In the genomic region with DNA sequence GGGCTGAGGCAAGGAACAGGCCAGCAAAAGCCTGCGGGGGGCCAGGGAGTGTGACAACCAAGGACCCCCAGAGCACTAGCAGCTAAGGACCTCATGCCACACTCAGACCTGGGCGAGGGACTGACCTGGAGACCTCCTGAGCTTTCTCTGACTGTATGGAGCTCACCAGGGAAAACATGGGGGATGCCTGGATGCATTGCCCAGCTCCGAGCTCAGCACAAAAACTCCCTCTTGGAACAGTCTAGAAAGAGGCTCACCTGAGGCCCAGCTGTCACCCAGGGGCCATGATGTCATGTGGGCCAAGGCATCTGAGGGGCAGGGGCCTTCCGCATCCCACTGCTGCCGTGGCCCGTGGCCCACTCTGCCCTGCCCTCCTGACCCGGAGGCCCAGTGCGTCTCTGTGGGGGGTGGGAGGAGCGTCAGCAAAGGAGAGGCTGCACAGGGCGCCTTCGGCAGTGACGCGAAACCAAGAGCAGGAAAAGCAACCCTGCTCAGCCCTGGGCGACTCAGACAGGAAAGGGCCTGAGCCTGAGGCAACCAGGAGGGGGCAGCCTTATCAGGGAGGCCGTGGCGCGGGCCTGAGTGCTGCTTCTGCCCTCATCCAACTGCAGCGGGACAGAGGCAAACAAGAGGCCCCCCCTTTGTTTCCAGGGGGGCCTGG, we compare ENCODE assay signal across 12 cellular contexts. TPM values are rescaled to one million over a fixed set of nuclear protein-coding genes. Genes with fewer than 3 reads are reported as not detected.
DNase-seq lines count a peak whose midpoint lies in the region; ATAC-seq and TF ChIP-seq lines count a peak whose summit lies in the region.
"Had no signal": no experiment of that assay in that cellular context is flagged by ENCODE, and none has a peak within 500 bp of the region (broad histone marks: within the 10 kb centered on the region; RNA-seq: fewer than 3 reads in every experiment).

No MANE protein-coding gene starts in this region.

- peaks cover 5% of the 10 kb centered on the region for H4K20me1 ChIP-seq in smooth muscle cell (ENCODE audit: low read depth)
- H4K20me1 ChIP-seq in hepatocyte (ENCODE audit: insufficient read depth, poor library complexity, severe bottlenecking): no peaks in the 10 kb centered on the region

- DNase-seq in T-helper 2 cell (peak in 3 of 5 experiments; percentile 30 to 88 (median 37)), mesenchymal stem cell (no peak), SHP77 treated with DMSO at 0.1 percent for 48 hours (lab: John Stamatoyannopoulos, UW) (no peak), smooth muscle cell (lab: John Stamatoyannopoulos, UW; ENCODE audit: unreplicated experiment) (no peak), hepatocyte (ENCODE audit: low spot score) (no peak)
- DNase-seq in activated T-helper 1 cell treated with anti-CD3 and anti-CD28 coated beads, Interleukin-12 subunit alpha, Interleukin-12 subunit beta, Interleukin-2, Interleukin-4 antibody, amounts not matched to agents 30 ng/mL and 10 ng/mL and 1 ng/mL, durations not matched to agents 14 hours and 24 hours and 36 hours (ENCODE audit: low spot score): peak; percentile 63
- peak; percentile 75 for DNase-seq in stimulated activated naive CD8-positive, alpha-beta T cell treated with anti-CD3 and anti-CD28 coated beads, Interleukin-15, Interleukin-2, amounts not matched to agents 100 U/mL and 50 U/mL, for 24 hours
- DNase-seq: mammary epithelial cell, NCI-H187 treated with DMSO at 0.1 percent for 48 hours had no signal

- 85% methylated on average over 18 of the region's 18 CpGs for WGBS in mesenchymal stem cell
- 83% methylated on average over 18 of the region's 18 CpGs for WGBS in smooth muscle cell (ENCODE audit: low lambda C conversion rate)
- 87% methylated on average over 18 of the region's 18 CpGs for WGBS in hepatocyte (ENCODE audit: low lambda C conversion rate, missing lambda C conversion rate)

- no peaks in the 10 kb centered on the region for H3F3A ChIP-seq in smooth muscle cell (ENCODE audit: low read depth)

- no peaks in the 10 kb centered on the region for H3K9me3 ChIP-seq in mesenchymal stem cell (ENCODE audit: control insufficient read depth, low read length)
- no peaks in the 10 kb centered on the region for H3K9me3 ChIP-seq in smooth muscle cell (replicated peaks; ENCODE audit: low read depth)
- H3K9me3 ChIP-seq in hepatocyte (ENCODE audit: low read depth): no peaks in the 10 kb centered on the region
- H3K9me3 ChIP-seq: ascending aorta had no signal

- H3K36me3 Mint-ChIP-seq in activated T-helper 1 cell treated with anti-CD3 and anti-CD28 coated beads, Interleukin-12 subunit alpha, Interleukin-12 subunit beta, Interleukin-2, Interleukin-4 antibody, amounts not matched to agents 30 ng/mL and 10 ng/mL and 1 ng/mL, durations not matched to agents 14 hours and 24 hours and 36 hours (ENCODE audit: low read depth): no peaks in the 10 kb centered on the region

- H3K4me1 Mint-ChIP-seq in activated T-helper 1 cell treated with anti-CD3 and anti-CD28 coated beads, Interleukin-12 subunit alpha, Interleukin-12 subunit beta, Interleukin-2, Interleukin-4 antibody, amounts not matched to agents 30 ng/mL and 10 ng/mL and 1 ng/mL, durations not matched to agents 14 hours and 24 hours and 36 hours (ENCODE audit: low read depth): peaks cover 26% of the 10 kb centered on the region

- H3K27me3 ChIP-seq in mesenchymal stem cell (ENCODE audit: control insufficient read depth in 1 of 2, insufficient read depth in 1 of 2, low read length in 2 of 2) (no peaks in the 10 kb centered on the region), smooth muscle cell (ENCODE audit: low read depth) (no peaks in the 10 kb centered on the region), hepatocyte (no peaks in the 10 kb centered on the region)
- H3K27me3 ChIP-seq: ascending aorta had no signal

- H2BK5ac ChIP-seq in mesenchymal stem cell (ENCODE audit: low read depth, low read length, poor library complexity, severe bottlenecking): no peak overlapping the region

- H2BK15ac ChIP-seq in mesenchymal stem cell (ENCODE audit: low read depth, poor library complexity, severe bottlenecking): peak overlapping the region; percentile 8

- no peak overlapping the region for H4K91ac ChIP-seq in mesenchymal stem cell (ENCODE audit: low read length)

- no peaks in the 10 kb centered on the region for H3K9me3 Mint-ChIP-seq in activated T-helper 1 cell treated with anti-CD3 and anti-CD28 coated beads, Interleukin-12 subunit alpha, Interleukin-12 subunit beta, Interleukin-2, Interleukin-4 antibody, amounts not matched to agents 30 ng/mL and 10 ng/mL and 1 ng/mL, durations not matched to agents 14 hours and 24 hours and 36 hours

- H2BK12ac ChIP-seq in mesenchymal stem cell (ENCODE audit: low read length in 2 of 2): no peak overlapping the region

- intact Hi-C loops in activated T-helper 1 cell treated with anti-CD3 and anti-CD28 coated beads, Interleukin-12 subunit alpha, Interleukin-12 subunit beta, Interleukin-2, Interleukin-4 antibody, amounts not matched to agents 30 ng/mL and 10 ng/mL and 1 ng/mL, durations not matched to agents 14 hours and 24 hours and 36 hours (cut with micrococcal nuclease): loop anchor here (5.0 kb wide), 1 partner anchor 121 kb away; no protein-coding TSS in a partner anchor

- H3K4ac ChIP-seq in mesenchymal stem cell (ENCODE audit: low read depth in 1 of 2, low read length in 2 of 2): no peak overlapping the region

- H3K9ac ChIP-seq in mesenchymal stem cell (ENCODE audit: low read length) (no peak overlapping the region), smooth muscle cell (ENCODE audit: low read depth) (no peak overlapping the region)

- ATAC-seq in stimulated activated naive CD8-positive, alpha-beta T cell treated with anti-CD3 and anti-CD28 coated beads, Interleukin-15, Interleukin-2, amounts not matched to agents 100 U/mL and 50 U/mL, for 24 hours: peak; percentile 86

- H3K79me2 ChIP-seq in smooth muscle cell (ENCODE audit: low read depth) (no peaks in the 10 kb centered on the region), hepatocyte (no peaks in the 10 kb centered on the region)

- H2BK120ac ChIP-seq in mesenchymal stem cell (ENCODE audit: low read depth, low read length): no peak overlapping the region

- H3K23ac ChIP-seq in mesenchymal stem cell (ENCODE audit: low read length in 2 of 2): no peak overlapping the region

- H3K36me3 ChIP-seq in mesenchymal stem cell (ENCODE audit: control insufficient read depth in 1 of 2, insufficient read depth in 2 of 2, low read depth in 1 of 2, low read length in 2 of 2) (peaks cover 0 to 23% of the 10 kb centered on the region in 2 experiments), smooth muscle cell (ENCODE audit: low read depth) (no peaks in the 10 kb centered on the region), hepatocyte (replicated peaks; ENCODE audit: insufficient read depth, low read depth) (no peaks in the 10 kb centered on the region)
- H3K36me3 ChIP-seq: ascending aorta had no signal

- H3K27me3 Mint-ChIP-seq in activated T-helper 1 cell treated with anti-CD3 and anti-CD28 coated beads, Interleukin-12 subunit alpha, Interleukin-12 subunit beta, Interleukin-2, Interleukin-4 antibody, amounts not matched to agents 30 ng/mL and 10 ng/mL and 1 ng/mL, durations not matched to agents 14 hours and 24 hours and 36 hours (ENCODE audit: insufficient read depth): no peaks in the 10 kb centered on the region

- peaks cover 12% of the 10 kb centered on the region for H3K4me1 ChIP-seq in mesenchymal stem cell (ENCODE audit: control insufficient read depth, insufficient read depth, low read depth, low read length)
- peaks cover under 1% of the 10 kb centered on the region for H3K4me1 ChIP-seq in smooth muscle cell (ENCODE audit: low read depth)
- H3K4me1 ChIP-seq in hepatocyte (ENCODE audit: insufficient read depth): no peaks in the 10 kb centered on the region
- H3K4me1 ChIP-seq: ascending aorta had no signal

- peaks cover 13% of the 10 kb centered on the region for H3K79me1 ChIP-seq in mesenchymal stem cell (replicated peaks; ENCODE audit: low read length, poor library complexity, severe bottlenecking)

- no peak overlapping the region for H4K8ac ChIP-seq in mesenchymal stem cell (ENCODE audit: low read length)

- no peaks in the 10 kb centered on the region for H3K9me2 ChIP-seq in hepatocyte (replicated peaks; ENCODE audit: insufficient read depth)

- H2AFZ ChIP-seq in mesenchymal stem cell (ENCODE audit: low read depth, low read length): no peak overlapping the region
- no peak overlapping the region for H2AFZ ChIP-seq in smooth muscle cell (ENCODE audit: low read depth)
- no peak overlapping the region for H2AFZ ChIP-seq in hepatocyte

- no peak overlapping the region for H3K18ac ChIP-seq in mesenchymal stem cell (ENCODE audit: low read depth in 1 of 2, low read length in 2 of 2)

- H3K14ac ChIP-seq in mesenchymal stem cell (ENCODE audit: low read length in 2 of 2): no peak overlapping the region

- H3K27ac Mint-ChIP-seq in activated T-helper 1 cell treated with anti-CD3 and anti-CD28 coated beads, Interleukin-12 subunit alpha, Interleukin-12 subunit beta, Interleukin-2, Interleukin-4 antibody, amounts not matched to agents 30 ng/mL and 10 ng/mL and 1 ng/mL, durations not matched to agents 14 hours and 24 hours and 36 hours: peak overlapping the region; percentile 83

- TF ChIP-seq CTCF in smooth muscle cell (IDR thresholded peaks at IDR 0.05; ENCODE audit: borderline replicate concordance, insufficient read depth, poor library complexity, severe bottlenecking): no peak
- no peak for TF ChIP-seq CTCF in hepatocyte (IDR thresholded peaks at IDR 0.05; ENCODE audit: poor library complexity)

- no peak overlapping the region for H2AK5ac ChIP-seq in mesenchymal stem cell (ENCODE audit: low read length, severe bottlenecking)

- peak overlapping the region; percentile 46 for H3K4me3 Mint-ChIP-seq in activated T-helper 1 cell treated with anti-CD3 and anti-CD28 coated beads, Interleukin-12 subunit alpha, Interleukin-12 subunit beta, Interleukin-2, Interleukin-4 antibody, amounts not matched to agents 30 ng/mL and 10 ng/mL and 1 ng/mL, durations not matched to agents 14 hours and 24 hours and 36 hours

- H3K4me3 ChIP-seq in mesenchymal stem cell (ENCODE audit: insufficient read depth in 1 of 2, low read depth in 1 of 2, low read length in 2 of 2) (no peak overlapping the region), smooth muscle cell (no peak overlapping the region), hepatocyte (no peak overlapping the region)
- H3K4me3 ChIP-seq: ascending aorta had no signal

- no peak overlapping the region for H3K27ac ChIP-seq in mesenchymal stem cell (ENCODE audit: low read length, poor library complexity, severe bottlenecking)
- no peak overlapping the region for H3K27ac ChIP-seq in smooth muscle cell (ENCODE audit: low read depth)
- no peak overlapping the region for H3K27ac ChIP-seq in hepatocyte
- H3K27ac ChIP-seq: ascending aorta, HL-60 had no signal

- H3K4me2 ChIP-seq in mesenchymal stem cell (ENCODE audit: low read length, poor library complexity, severe bottlenecking) (no peak overlapping the region), smooth muscle cell (no peak overlapping the region), hepatocyte (no peak overlapping the region)

RNA-seq across cellular contexts. Expression of a gene that starts 57.3 kb away (rescaled TPM):
- total RNA-seq in activated T-helper 1 cell treated with anti-CD3 and anti-CD28 coated beads, Interleukin-12 subunit alpha, Interleukin-12 subunit beta, Interleukin-2, Interleukin-4 antibody, amounts not matched to agents 30 ng/mL and 10 ng/mL and 1 ng/mL, durations not matched to agents 14 hours and 24 hours and 36 hours: not detected in 2 replicates
- polyA plus RNA-seq in mesenchymal stem cell (2013, experiment 1 of 2): not detected
- polyA plus RNA-seq in mesenchymal stem cell (2013, experiment 2 of 2): not detected
- total RNA-seq in smooth muscle cell (0.22 and 0.58 TPM in 2 replicates), hepatocyte (6.5 and 8.7 TPM in 2 replicates)
- polyA plus RNA-seq in smooth muscle cell (0.99 TPM in 1 of 2 replicates, not detected in the other), hepatocyte (1.2 and 1.3 TPM in 2 replicates)
- total RNA-seq: ascending aorta, fibroblast of lung, mammary epithelial cell had no signal
- polyA plus RNA-seq: fibroblast of lung had no signal

Comparison
In these comparisons a context has a peak if more than half of its experiments do, and no peak if none do; other contexts are left out.
1. DNase-seq: peak in T-helper 2 cell (3 of 5), activated T-helper 1 cell treated with anti-CD3 and anti-CD28 coated beads, Interleukin-12 subunit alpha, Interleukin-12 subunit beta, Interleukin-2, Interleukin-4 antibody, amounts not matched to agents 30 ng/mL and 10 ng/mL and 1 ng/mL, durations not matched to agents 14 hours and 24 hours and 36 hours (single experiment) and stimulated activated naive CD8-positive, alpha-beta T cell treated with anti-CD3 and anti-CD28 coated beads, Interleukin-15, Interleukin-2, amounts not matched to agents 100 U/mL and 50 U/mL, for 24 hours (single experiment); none in mesenchymal stem cell (single experiment), SHP77 treated with DMSO at 0.1 percent for 48 hours (single experiment), smooth muscle cell (single experiment) and hepatocyte (single experiment).